ENCODE assay signal across 9 cellular contexts in genomic region chr9:112377684-112378344, GRCh38. TPM values are rescaled to one million over a fixed set of nuclear protein-coding genes. Genes with fewer than 3 reads are reported as not detected.
A peak's percentile ranks its signal among the peaks of the same experiment; 100 is the strongest.
DNase-seq lines count a peak whose midpoint lies in the region; ATAC-seq and TF ChIP-seq lines count a peak whose summit lies in the region.
"Had no signal": no experiment of that assay in that cellular context is flagged by ENCODE, and none has a peak within 500 bp of the region (broad histone marks: within the 10 kb centered on the region; RNA-seq: fewer than 3 reads in every experiment).

No MANE protein-coding gene starts in this region.

- no peaks in the 10 kb centered on the region for H4K20me1 ChIP-seq in OCI-LY7 (ENCODE audit: insufficient read depth, low read length)

- DNase-seq in GM12864 (ENCODE audit: low read depth) (no peak), OCI-LY7 (ENCODE audit: low spot score) (no peak), epithelial cell of prostate (ENCODE audit: low read depth, low spot score) (no peak), ovary (no peak)
- no peak for DNase-seq in stimulated activated CD4-positive, alpha-beta T cell treated with anti-CD3 and anti-CD28 coated beads, Interleukin-12 subunit alpha, Interleukin-12 subunit beta, amount 100 ng/mL, for 4 hours
- no peak for DNase-seq in activated effector memory CD4-positive, alpha-beta T cell treated with Interleukin-2 at 50 U/mL for 16 hours
- DNase-seq: NCI-H446; stimulated activated CD4-positive, alpha-beta T cell treated with anti-CD3 and anti-CD28 coated beads, Interleukin-4, amount 100 ng/mL, for 24 hours had no signal

- H3K27me3 ChIP-seq in ovary, result no peaks in the 10 kb centered on the region

- 12 to 49% (median 20%) methylated on average over 1 of the region's 1 CpG for WGBS in ovary, 3 donors

- POLR2A ChIA-PET in OCI-LY7 (lab: Charles Lee), result interaction anchor here (0.6 to 1.3 kb wide), 3 partner anchors 16 to 422 kb away, joined by 3 to 4 read pairs (median 3); no protein-coding TSS in a partner anchor

- no TSS peak for BruUV-seq in OCI-LY7 (replicated peaks; lab: Mats Ljungman, UMichigan)

- H3K4me2 ChIP-seq in OCI-LY7 (ENCODE audit: low read length), result peak overlapping the region; percentile 74

- intact Hi-C loops in OCI-LY7 (cut with micrococcal nuclease; ENCODE audit: unreplicated experiment), result loop anchor here (2.0 to 5.0 kb wide), 3 partner anchors 43 to 429 kb away; partner anchors contain the start of gene KIAA1958
- intact Hi-C loops in ovary (cut with DNase I), result loop anchor here in 1 of 4 donors (10.0 kb wide), 1 partner anchor 327 kb away; no protein-coding TSS in a partner anchor

- no peak for TF ChIP-seq POLR2A in ovary (IDR thresholded peaks at IDR 0.05)

- H2AFZ ChIP-seq in OCI-LY7 (ENCODE audit: low read length), result peak overlapping the region; percentile 89; the same call in 1 of the 2 replicates

- H3K79me2 ChIP-seq in OCI-LY7 (ENCODE audit: insufficient read depth, low read depth, low read length), result peaks cover 6% of the 10 kb centered on the region; the same call in 1 of the 2 replicates

- TF ChIP-seq CTCF in GM12864 (IDR thresholded peaks at IDR 0.05; ENCODE audit: low read depth, low read length, missing control alignments) (no peak), OCI-LY7 (conservative IDR thresholded peaks at IDR 0.05; ENCODE audit: low read length) (no peak), ovary (IDR thresholded peaks at IDR 0.05) (no peak)

- peak overlapping the region; percentile 62 for H3K4me3 ChIP-seq in GM12864 (ENCODE audit: low read depth, low read length)
- peak overlapping the region; percentile 90 for H3K4me3 ChIP-seq in OCI-LY7 (ENCODE audit: low read depth, low read length, poor library complexity, severe bottlenecking)
- H3K4me3 ChIP-seq in ovary, result peak overlapping the region; percentile 62

- H3K27ac ChIP-seq in OCI-LY7 (ENCODE audit: low read depth, low read length, poor library complexity, severe bottlenecking), result no peak overlapping the region
- H3K27ac ChIP-seq in epithelial cell of prostate, result peak overlapping the region; percentile 67
- no peak overlapping the region for H3K27ac ChIP-seq in ovary

- no peak for TF ChIP-seq EP300 in ovary (IDR thresholded peaks at IDR 0.05)

- H3K36me3 ChIP-seq in OCI-LY7 (ENCODE audit: insufficient read depth, low read length), result no peaks in the 10 kb centered on the region
- no peaks in the 10 kb centered on the region for H3K36me3 ChIP-seq in ovary

- no peak for ATAC-seq in HG03432 (IDR thresholded peaks at IDR 0.05; ENCODE audit: unreplicated experiment)

- H3K9me2 ChIP-seq in OCI-LY7 (ENCODE audit: insufficient read depth, low read length), result no peaks in the 10 kb centered on the region

- H3K9me3 ChIP-seq in OCI-LY7 (ENCODE audit: low read length) (no peaks in the 10 kb centered on the region), ovary (no peaks in the 10 kb centered on the region)

- H3K4me1 ChIP-seq in OCI-LY7 (ENCODE audit: insufficient read depth, low read length, poor library complexity, severe bottlenecking), result peaks cover 31% of the 10 kb centered on the region
- H3K4me1 ChIP-seq in ovary (ENCODE audit: insufficient read depth), result peaks cover 10% of the 10 kb centered on the region

- CTCF ChIA-PET in OCI-LY7 (lab: Charles Lee; ENCODE audit: unreplicated experiment), result no interaction called here

RNA-seq across cellular contexts. Expression of gene HSDL2, which starts 2.1 kb away (rescaled TPM):
- total RNA-seq in OCI-LY7 (2014; rRNA removed; shearing (Covaris generic)), result 10.0 and 12.7 TPM in 2 replicates
- 16.6 and 17.1 TPM in 2 replicates for total RNA-seq in OCI-LY7 (2022)
- total RNA-seq in ovary, result 10 to 100 TPM; 44.8 to 79.9 (median 66.1) TPM
- 10 to 100 TPM; 51.9 to 71.6 TPM for polyA plus RNA-seq in ovary

RNA-seq across cellular contexts. Expression of gene PTBP3, which starts 44.4 kb away (rescaled TPM):
- total RNA-seq in OCI-LY7 (2014; rRNA removed; shearing (Covaris generic)), result 33.2 and 38.1 TPM in 2 replicates
- total RNA-seq in OCI-LY7 (2022) (98.2 and 129 TPM in 2 replicates), ovary (10 to 100 TPM; 27.7 to 40.2 (median 32.3) TPM)
- polyA plus RNA-seq in ovary, result 10 to 100 TPM in 1 of 2 donors, 1 to 10 TPM in 1; 9.4 to 29.3 TPM
